Comparison of ENCODE assay signal across 2 cellular contexts in the genomic region with DNA sequence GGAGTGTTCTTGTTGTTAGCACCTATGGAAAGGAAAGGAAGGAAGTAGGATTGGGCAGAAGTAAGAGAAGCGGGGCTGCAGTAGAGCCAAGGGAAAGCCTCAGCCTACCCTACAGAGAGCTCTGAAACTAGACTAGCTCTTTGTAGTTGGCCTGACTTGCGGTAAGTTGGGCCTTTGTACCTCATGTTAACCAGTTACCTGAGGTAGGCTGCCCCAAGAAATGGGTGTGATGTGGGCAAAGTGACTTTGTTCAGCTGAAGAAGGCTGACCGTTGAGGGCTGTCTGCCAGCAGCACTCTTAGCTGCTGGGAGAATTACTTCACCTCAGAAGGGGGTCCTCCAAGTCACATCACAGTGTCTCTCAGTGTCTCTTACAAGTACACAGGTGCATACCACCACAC.
TF ChIP-seq lines count a peak whose summit lies in the region.

No MANE protein-coding gene starts in this region.

TF ChIP-seq in HepG2, 621 proteins besides CTCF, POLR2A, EP300 and RAD21:
- TF ChIP-seq SUZ12 (IDR thresholded peaks at IDR 0.05; ENCODE audit: low read depth, low read length): no peak
- no peak for TF ChIP-seq ESRRA (CRISPR knock-in tag; IDR thresholded peaks at IDR 0.05; ENCODE audit: low read depth)
- TF ChIP-seq ZNF549 (CRISPR knock-in tag; IDR thresholded peaks at IDR 0.05): no peak
- TF ChIP-seq, protein P1, sequence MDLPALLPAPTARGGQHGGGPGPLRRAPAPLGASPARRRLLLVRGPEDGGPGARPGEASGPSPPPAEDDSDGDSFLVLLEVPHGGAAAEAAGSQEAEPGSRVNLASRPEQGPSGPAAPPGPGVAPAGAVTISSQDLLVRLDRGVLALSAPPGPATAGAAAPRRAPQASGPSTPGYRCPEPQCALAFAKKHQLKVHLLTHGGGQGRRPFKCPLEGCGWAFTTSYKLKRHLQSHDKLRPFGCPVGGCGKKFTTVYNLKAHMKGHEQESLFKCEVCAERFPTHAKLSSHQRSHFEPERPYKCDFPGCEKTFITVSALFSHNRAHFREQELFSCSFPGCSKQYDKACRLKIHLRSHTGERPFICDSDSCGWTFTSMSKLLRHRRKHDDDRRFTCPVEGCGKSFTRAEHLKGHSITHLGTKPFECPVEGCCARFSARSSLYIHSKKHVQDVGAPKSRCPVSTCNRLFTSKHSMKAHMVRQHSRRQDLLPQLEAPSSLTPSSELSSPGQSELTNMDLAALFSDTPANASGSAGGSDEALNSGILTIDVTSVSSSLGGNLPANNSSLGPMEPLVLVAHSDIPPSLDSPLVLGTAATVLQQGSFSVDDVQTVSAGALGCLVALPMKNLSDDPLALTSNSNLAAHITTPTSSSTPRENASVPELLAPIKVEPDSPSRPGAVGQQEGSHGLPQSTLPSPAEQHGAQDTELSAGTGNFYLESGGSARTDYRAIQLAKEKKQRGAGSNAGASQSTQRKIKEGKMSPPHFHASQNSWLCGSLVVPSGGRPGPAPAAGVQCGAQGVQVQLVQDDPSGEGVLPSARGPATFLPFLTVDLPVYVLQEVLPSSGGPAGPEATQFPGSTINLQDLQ (CRISPR knock-in tag; IDR thresholded peaks at IDR 0.05): no peak
- no peak for TF ChIP-seq RARG (CRISPR knock-in tag; IDR thresholded peaks at IDR 0.05; ENCODE audit: low read depth)
- TF ChIP-seq, protein P2, sequence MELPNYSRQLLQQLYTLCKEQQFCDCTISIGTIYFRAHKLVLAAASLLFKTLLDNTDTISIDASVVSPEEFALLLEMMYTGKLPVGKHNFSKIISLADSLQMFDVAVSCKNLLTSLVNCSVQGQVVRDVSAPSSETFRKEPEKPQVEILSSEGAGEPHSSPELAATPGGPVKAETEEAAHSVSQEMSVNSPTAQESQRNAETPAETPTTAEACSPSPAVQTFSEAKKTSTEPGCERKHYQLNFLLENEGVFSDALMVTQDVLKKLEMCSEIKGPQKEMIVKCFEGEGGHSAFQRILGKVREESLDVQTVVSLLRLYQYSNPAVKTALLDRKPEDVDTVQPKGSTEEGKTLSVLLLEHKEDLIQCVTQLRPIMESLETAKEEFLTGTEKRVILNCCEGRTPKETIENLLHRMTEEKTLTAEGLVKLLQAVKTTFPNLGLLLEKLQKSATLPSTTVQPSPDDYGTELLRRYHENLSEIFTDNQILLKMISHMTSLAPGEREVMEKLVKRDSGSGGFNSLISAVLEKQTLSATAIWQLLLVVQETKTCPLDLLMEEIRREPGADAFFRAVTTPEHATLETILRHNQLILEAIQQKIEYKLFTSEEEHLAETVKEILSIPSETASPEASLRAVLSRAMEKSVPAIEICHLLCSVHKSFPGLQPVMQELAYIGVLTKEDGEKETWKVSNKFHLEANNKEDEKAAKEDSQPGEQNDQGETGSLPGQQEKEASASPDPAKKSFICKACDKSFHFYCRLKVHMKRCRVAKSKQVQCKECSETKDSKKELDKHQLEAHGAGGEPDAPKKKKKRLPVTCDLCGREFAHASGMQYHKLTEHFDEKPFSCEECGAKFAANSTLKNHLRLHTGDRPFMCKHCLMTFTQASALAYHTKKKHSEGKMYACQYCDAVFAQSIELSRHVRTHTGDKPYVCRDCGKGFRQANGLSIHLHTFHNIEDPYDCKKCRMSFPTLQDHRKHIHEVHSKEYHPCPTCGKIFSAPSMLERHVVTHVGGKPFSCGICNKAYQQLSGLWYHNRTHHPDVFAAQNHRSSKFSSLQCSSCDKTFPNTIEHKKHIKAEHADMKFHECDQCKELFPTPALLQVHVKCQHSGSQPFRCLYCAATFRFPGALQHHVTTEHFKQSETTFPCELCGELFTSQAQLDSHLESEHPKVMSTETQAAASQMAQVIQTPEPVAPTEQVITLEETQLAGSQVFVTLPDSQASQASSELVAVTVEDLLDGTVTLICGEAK (IDR thresholded peaks at IDR 0.05): no peak
- TF ChIP-seq, protein P2 (CRISPR knock-in tag; IDR thresholded peaks at IDR 0.05): no peak
- TF ChIP-seq ZNF331 (CRISPR knock-in tag; IDR thresholded peaks at IDR 0.05): no peak
- no peak for TF ChIP-seq SP5 (CRISPR knock-in tag; IDR thresholded peaks at IDR 0.05; ENCODE audit: borderline replicate concordance, low read depth)

TF ChIP-seq in K562, 482 proteins besides CTCF, POLR2A, EP300 and RAD21:
- TF ChIP-seq, protein P3, sequence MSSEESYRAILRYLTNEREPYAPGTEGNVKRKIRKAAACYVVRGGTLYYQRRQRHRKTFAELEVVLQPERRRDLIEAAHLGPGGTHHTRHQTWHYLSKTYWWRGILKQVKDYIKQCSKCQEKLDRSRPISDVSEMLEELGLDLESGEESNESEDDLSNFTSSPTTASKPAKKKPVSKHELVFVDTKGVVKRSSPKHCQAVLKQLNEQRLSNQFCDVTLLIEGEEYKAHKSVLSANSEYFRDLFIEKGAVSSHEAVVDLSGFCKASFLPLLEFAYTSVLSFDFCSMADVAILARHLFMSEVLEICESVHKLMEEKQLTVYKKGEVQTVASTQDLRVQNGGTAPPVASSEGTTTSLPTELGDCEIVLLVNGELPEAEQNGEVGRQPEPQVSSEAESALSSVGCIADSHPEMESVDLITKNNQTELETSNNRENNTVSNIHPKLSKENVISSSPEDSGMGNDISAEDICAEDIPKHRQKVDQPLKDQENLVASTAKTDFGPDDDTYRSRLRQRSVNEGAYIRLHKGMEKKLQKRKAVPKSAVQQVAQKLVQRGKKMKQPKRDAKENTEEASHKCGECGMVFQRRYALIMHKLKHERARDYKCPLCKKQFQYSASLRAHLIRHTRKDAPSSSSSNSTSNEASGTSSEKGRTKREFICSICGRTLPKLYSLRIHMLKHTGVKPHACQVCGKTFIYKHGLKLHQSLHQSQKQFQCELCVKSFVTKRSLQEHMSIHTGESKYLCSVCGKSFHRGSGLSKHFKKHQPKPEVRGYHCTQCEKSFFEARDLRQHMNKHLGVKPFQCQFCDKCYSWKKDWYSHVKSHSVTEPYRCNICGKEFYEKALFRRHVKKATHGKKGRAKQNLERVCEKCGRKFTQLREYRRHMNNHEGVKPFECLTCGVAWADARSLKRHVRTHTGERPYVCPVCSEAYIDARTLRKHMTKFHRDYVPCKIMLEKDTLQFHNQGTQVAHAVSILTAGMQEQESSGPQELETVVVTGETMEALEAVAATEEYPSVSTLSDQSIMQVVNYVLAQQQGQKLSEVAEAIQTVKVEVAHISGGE (CRISPR knock-in tag; IDR thresholded peaks at IDR 0.05): no peak
- TF ChIP-seq PHF20 (IDR thresholded peaks at IDR 0.05; ENCODE audit: partially characterized antibody): no peak
- no peak for TF ChIP-seq ZNF143 (CRISPR knock-in tag; IDR thresholded peaks at IDR 0.05)
- TF ChIP-seq, protein P4, sequence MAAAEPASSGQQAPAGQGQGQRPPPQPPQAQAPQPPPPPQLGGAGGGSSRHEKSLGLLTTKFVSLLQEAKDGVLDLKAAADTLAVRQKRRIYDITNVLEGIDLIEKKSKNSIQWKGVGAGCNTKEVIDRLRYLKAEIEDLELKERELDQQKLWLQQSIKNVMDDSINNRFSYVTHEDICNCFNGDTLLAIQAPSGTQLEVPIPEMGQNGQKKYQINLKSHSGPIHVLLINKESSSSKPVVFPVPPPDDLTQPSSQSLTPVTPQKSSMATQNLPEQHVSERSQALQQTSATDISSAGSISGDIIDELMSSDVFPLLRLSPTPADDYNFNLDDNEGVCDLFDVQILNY (CRISPR knock-in tag; IDR thresholded peaks at IDR 0.05): no peak
- no peak for TF ChIP-seq ZNF79 (CRISPR knock-in tag; IDR thresholded peaks at IDR 0.05; ENCODE audit: low read depth)
- TF ChIP-seq SLC30A9 (CRISPR knock-in tag; IDR thresholded peaks at IDR 0.05): no peak
- TF ChIP-seq, protein P5, sequence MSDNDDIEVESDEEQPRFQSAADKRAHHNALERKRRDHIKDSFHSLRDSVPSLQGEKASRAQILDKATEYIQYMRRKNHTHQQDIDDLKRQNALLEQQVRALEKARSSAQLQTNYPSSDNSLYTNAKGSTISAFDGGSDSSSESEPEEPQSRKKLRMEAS (CRISPR knock-in tag; IDR thresholded peaks at IDR 0.05): no peak
